Comparison of ENCODE assay signal across 1 cellular context in the genomic region with DNA sequence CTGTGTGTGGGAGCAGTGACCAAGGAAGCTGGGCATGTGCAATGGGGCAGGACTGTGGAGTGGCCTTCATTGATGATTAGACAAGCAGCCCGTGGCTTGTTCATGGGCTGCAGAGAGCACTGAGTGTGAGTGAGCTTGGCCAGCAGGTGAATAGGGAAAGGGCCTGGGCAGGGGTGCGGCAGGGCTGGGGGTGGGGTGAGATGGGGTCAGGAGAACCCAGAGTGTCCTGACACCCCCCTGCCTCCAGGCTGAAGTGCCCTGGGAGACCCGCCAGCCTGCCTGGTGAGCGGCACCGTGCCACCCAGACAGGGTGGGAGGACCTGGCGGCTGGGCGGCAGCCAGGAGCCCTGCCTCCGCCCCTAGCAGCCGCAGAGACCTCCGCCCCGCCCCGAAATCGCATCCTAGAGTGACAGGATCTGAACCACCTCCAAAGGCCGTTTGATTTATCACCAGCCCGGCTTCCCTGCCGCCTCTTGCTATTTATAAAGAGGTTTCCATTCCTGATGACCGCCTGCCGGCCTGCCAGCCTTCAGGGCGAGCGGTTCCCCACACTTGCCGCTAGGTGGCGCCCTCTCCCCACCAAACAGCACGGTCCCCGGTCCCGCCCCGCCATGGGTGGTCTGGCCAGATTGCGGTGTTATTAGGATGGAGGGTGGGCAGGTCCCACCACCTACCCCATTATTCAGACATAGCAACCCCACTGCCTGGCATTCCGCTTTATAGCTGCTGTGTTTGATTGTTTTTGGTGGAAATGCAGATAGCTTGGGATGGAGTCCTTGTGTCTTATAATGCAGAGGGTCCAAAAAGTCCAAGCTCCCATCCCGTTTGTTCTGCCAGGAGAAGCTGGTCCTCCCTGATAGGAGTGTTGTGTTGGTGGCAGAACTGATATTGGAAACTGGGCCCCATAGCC.
A peak's percentile ranks its signal among the peaks of the same experiment; 100 is the strongest.
TF ChIP-seq lines count a peak whose summit lies in the region.

No MANE protein-coding gene starts in this region.

TF ChIP-seq in HepG2, 621 proteins besides CTCF, POLR2A, EP300 and RAD21 (continues in another document):
- no peak for TF ChIP-seq GTF3A (CRISPR knock-in tag; conservative IDR thresholded peaks at IDR 0.05)
- TF ChIP-seq HDAC1 (CRISPR knock-in tag; IDR thresholded peaks at IDR 0.05) = no peak
- TF ChIP-seq MAZ (IDR thresholded peaks at IDR 0.05; ENCODE audit: borderline replicate concordance, low read depth, low read length) = peak; percentile 67; the same call in 1 of the 2 replicates
- peak; percentile 64; the same call in 1 of the 2 replicates for TF ChIP-seq MAZ (CRISPR knock-in tag; IDR thresholded peaks at IDR 0.05; ENCODE audit: low read depth)
- no peak for TF ChIP-seq HMG20A (CRISPR knock-in tag; IDR thresholded peaks at IDR 0.05; ENCODE audit: borderline replicate concordance)
- no peak for TF ChIP-seq RBAK (CRISPR knock-in tag; IDR thresholded peaks at IDR 0.05)
- TF ChIP-seq MEIS1 (CRISPR knock-in tag; IDR thresholded peaks at IDR 0.05; ENCODE audit: borderline replicate concordance) = peak; percentile 73; the same call in 1 of the 2 replicates
- TF ChIP-seq SMARCE1 (IDR thresholded peaks at IDR 0.05; ENCODE audit: borderline replicate concordance) = no peak
- TF ChIP-seq MIER2 (CRISPR knock-in tag; IDR thresholded peaks at IDR 0.05) = peak; percentile 26; the same call in 1 of the 2 replicates
- TF ChIP-seq TOPORS (CRISPR knock-in tag; IDR thresholded peaks at IDR 0.05) = 0 out of 2 replicates have a peak, but pooled peaks have one; percentile 43
- no peak for TF ChIP-seq ZNF577 (CRISPR knock-in tag; IDR thresholded peaks at IDR 0.05; ENCODE audit: borderline replicate concordance, low read depth)
- TF ChIP-seq, protein P1, sequence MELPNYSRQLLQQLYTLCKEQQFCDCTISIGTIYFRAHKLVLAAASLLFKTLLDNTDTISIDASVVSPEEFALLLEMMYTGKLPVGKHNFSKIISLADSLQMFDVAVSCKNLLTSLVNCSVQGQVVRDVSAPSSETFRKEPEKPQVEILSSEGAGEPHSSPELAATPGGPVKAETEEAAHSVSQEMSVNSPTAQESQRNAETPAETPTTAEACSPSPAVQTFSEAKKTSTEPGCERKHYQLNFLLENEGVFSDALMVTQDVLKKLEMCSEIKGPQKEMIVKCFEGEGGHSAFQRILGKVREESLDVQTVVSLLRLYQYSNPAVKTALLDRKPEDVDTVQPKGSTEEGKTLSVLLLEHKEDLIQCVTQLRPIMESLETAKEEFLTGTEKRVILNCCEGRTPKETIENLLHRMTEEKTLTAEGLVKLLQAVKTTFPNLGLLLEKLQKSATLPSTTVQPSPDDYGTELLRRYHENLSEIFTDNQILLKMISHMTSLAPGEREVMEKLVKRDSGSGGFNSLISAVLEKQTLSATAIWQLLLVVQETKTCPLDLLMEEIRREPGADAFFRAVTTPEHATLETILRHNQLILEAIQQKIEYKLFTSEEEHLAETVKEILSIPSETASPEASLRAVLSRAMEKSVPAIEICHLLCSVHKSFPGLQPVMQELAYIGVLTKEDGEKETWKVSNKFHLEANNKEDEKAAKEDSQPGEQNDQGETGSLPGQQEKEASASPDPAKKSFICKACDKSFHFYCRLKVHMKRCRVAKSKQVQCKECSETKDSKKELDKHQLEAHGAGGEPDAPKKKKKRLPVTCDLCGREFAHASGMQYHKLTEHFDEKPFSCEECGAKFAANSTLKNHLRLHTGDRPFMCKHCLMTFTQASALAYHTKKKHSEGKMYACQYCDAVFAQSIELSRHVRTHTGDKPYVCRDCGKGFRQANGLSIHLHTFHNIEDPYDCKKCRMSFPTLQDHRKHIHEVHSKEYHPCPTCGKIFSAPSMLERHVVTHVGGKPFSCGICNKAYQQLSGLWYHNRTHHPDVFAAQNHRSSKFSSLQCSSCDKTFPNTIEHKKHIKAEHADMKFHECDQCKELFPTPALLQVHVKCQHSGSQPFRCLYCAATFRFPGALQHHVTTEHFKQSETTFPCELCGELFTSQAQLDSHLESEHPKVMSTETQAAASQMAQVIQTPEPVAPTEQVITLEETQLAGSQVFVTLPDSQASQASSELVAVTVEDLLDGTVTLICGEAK (IDR thresholded peaks at IDR 0.05) = no peak
- TF ChIP-seq, protein P1 (CRISPR knock-in tag; IDR thresholded peaks at IDR 0.05) = peak; percentile 69; the same call in 1 of the 2 replicates
- TF ChIP-seq THAP11 (CRISPR knock-in tag; IDR thresholded peaks at IDR 0.05) = peak; percentile 52; the same call in 1 of the 2 replicates
- TF ChIP-seq FOSL2 (CRISPR knock-in tag; IDR thresholded peaks at IDR 0.05) = peak; percentile 32
- TF ChIP-seq SP1 (IDR thresholded peaks at IDR 0.05) = no peak
- peak; percentile 75 for TF ChIP-seq SP1 (CRISPR knock-in tag; IDR thresholded peaks at IDR 0.05)
- TF ChIP-seq ZNF224 (CRISPR knock-in tag; IDR thresholded peaks at IDR 0.05) = peak; percentile 94; the same call in 1 of the 2 replicates
- TF ChIP-seq RELA (CRISPR knock-in tag; IDR thresholded peaks at IDR 0.05) = no peak; the same call in 1 of the 2 replicates
- TF ChIP-seq, protein P2, sequence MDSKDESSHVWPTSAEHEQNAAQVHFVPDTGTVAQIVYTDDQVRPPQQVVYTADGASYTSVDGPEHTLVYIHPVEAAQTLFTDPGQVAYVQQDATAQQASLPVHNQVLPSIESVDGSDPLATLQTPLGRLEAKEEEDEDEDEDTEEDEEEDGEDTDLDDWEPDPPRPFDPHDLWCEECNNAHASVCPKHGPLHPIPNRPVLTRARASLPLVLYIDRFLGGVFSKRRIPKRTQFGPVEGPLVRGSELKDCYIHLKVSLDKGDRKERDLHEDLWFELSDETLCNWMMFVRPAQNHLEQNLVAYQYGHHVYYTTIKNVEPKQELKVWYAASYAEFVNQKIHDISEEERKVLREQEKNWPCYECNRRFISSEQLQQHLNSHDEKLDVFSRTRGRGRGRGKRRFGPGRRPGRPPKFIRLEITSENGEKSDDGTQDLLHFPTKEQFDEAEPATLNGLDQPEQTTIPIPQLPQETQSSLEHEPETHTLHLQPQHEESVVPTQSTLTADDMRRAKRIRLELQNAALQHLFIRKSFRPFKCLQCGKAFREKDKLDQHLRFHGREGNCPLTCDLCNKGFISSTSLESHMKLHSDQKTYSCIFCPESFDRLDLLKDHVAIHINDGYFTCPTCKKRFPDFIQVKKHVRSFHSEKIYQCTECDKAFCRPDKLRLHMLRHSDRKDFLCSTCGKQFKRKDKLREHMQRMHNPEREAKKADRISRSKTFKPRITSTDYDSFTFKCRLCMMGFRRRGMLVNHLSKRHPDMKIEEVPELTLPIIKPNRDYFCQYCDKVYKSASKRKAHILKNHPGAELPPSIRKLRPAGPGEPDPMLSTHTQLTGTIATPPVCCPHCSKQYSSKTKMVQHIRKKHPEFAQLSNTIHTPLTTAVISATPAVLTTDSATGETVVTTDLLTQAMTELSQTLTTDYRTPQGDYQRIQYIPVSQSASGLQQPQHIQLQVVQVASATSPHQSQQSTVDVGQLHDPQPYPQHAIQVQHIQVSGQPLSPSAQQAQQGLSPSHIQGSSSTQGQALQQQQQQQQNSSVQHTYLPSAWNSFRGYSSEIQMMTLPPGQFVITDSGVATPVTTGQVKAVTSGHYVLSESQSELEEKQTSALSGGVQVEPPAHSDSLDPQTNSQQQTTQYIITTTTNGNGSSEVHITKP (CRISPR knock-in tag; IDR thresholded peaks at IDR 0.05; ENCODE audit: low read depth) = 0 out of 2 replicates have a peak, but pooled peaks have one; percentile 19
- 0 out of 2 replicates have a peak, but pooled peaks have one; percentile 23 for TF ChIP-seq ZSCAN20 (CRISPR knock-in tag; IDR thresholded peaks at IDR 0.05; ENCODE audit: borderline replicate concordance)
- TF ChIP-seq MEIS2 (CRISPR knock-in tag; IDR thresholded peaks at IDR 0.05) = no peak; the same call in 1 of the 2 replicates
- TF ChIP-seq, protein P3, sequence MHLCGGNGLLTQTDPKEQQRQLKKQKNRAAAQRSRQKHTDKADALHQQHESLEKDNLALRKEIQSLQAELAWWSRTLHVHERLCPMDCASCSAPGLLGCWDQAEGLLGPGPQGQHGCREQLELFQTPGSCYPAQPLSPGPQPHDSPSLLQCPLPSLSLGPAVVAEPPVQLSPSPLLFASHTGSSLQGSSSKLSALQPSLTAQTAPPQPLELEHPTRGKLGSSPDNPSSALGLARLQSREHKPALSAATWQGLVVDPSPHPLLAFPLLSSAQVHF (CRISPR knock-in tag; IDR thresholded peaks at IDR 0.05) = no peak
- TF ChIP-seq, protein P4, sequence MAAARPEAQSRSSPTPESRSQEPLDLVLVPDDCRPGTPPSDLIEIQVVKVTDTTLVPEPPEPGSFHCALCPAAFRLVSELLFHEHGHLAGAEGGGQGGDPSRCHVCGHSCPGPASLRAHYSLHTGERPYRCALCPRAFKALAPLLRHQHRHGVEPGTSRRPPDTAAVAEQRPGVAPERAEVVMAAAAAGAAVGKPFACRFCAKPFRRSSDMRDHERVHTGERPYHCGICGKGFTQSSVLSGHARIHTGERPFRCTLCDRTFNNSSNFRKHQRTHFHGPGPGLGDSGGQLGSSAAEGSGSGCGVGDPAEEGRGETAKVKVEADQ (CRISPR knock-in tag; IDR thresholded peaks at IDR 0.05; ENCODE audit: borderline replicate concordance) = no peak
- TF ChIP-seq, protein P5, sequence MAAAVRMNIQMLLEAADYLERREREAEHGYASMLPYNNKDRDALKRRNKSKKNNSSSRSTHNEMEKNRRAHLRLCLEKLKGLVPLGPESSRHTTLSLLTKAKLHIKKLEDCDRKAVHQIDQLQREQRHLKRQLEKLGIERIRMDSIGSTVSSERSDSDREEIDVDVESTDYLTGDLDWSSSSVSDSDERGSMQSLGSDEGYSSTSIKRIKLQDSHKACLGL (CRISPR knock-in tag; IDR thresholded peaks at IDR 0.05) = 0 out of 2 replicates have a peak, but pooled peaks have one; percentile 21
- TF ChIP-seq, protein P6, sequence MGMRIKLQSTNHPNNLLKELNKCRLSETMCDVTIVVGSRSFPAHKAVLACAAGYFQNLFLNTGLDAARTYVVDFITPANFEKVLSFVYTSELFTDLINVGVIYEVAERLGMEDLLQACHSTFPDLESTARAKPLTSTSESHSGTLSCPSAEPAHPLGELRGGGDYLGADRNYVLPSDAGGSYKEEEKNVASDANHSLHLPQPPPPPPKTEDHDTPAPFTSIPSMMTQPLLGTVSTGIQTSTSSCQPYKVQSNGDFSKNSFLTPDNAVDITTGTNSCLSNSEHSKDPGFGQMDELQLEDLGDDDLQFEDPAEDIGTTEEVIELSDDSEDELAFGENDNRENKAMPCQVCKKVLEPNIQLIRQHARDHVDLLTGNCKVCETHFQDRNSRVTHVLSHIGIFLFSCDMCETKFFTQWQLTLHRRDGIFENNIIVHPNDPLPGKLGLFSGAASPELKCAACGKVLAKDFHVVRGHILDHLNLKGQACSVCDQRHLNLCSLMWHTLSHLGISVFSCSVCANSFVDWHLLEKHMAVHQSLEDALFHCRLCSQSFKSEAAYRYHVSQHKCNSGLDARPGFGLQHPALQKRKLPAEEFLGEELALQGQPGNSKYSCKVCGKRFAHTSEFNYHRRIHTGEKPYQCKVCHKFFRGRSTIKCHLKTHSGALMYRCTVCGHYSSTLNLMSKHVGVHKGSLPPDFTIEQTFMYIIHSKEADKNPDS (CRISPR knock-in tag; IDR thresholded peaks at IDR 0.05) = no peak
- TF ChIP-seq ZNF839 (CRISPR knock-in tag; IDR thresholded peaks at IDR 0.05; ENCODE audit: borderline replicate concordance) = peak; percentile 48; the same call in 1 of the 2 replicates
- TF ChIP-seq ISL2 (CRISPR knock-in tag; IDR thresholded peaks at IDR 0.05) = no peak; the same call in 1 of the 2 replicates
- TF ChIP-seq JUND (CRISPR knock-in tag; IDR thresholded peaks at IDR 0.05) = no peak
- TF ChIP-seq ZFP62 (CRISPR knock-in tag; IDR thresholded peaks at IDR 0.05) = no peak
- TF ChIP-seq, protein P7, sequence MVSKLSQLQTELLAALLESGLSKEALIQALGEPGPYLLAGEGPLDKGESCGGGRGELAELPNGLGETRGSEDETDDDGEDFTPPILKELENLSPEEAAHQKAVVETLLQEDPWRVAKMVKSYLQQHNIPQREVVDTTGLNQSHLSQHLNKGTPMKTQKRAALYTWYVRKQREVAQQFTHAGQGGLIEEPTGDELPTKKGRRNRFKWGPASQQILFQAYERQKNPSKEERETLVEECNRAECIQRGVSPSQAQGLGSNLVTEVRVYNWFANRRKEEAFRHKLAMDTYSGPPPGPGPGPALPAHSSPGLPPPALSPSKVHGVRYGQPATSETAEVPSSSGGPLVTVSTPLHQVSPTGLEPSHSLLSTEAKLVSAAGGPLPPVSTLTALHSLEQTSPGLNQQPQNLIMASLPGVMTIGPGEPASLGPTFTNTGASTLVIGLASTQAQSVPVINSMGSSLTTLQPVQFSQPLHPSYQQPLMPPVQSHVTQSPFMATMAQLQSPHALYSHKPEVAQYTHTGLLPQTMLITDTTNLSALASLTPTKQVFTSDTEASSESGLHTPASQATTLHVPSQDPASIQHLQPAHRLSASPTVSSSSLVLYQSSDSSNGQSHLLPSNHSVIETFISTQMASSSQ (IDR thresholded peaks at IDR 0.05; ENCODE audit: low read depth) = no peak
- TF ChIP-seq, protein P7 (CRISPR knock-in tag; IDR thresholded peaks at IDR 0.05; ENCODE audit: borderline replicate concordance) = no peak
